Comparison of ENCODE assay signal across 8 cellular contexts in genomic region chr13:51286135-51287002, GRCh38. TPM values are rescaled to one million over a fixed set of nuclear protein-coding genes. Genes with fewer than 3 reads are reported as not detected.
DNase-seq lines count a peak whose midpoint lies in the region; ATAC-seq and TF ChIP-seq lines count a peak whose summit lies in the region.

No MANE protein-coding gene starts in this region.

- TF ChIP-seq POLR2A in testis (IDR thresholded peaks at IDR 0.05): no peak

- H3K9me3 ChIP-seq in testis: no peaks in the 10 kb centered on the region

- no peak overlapping the region for H3K27ac ChIP-seq in foreskin keratinocyte
- no peak overlapping the region for H3K27ac ChIP-seq in testis

- peak; percentile 75 for ATAC-seq in GM19043 (IDR thresholded peaks at IDR 0.05; ENCODE audit: low read depth, unreplicated experiment)
- peak; percentile 84 for ATAC-seq in foreskin keratinocyte
- peak; percentile 82 for ATAC-seq in omental fat pad (ENCODE audit: low FRiP score)

- WGBS in testis, 2 donors: 41 to 46% methylated on average over 13 of the region's 13 CpGs

- DNase-seq in AG09309 (ENCODE audit: low read depth): no peak
- peak; percentile 49 to 71 for DNase-seq in Kasumi-1 (lab: John Stamatoyannopoulos, UW)
- peak; percentile 72 for DNase-seq in RPMI8226
- peak; percentile 47 for DNase-seq in activated effector memory CD4-positive, alpha-beta T cell treated with Interleukin-2 at 50 U/mL for 16 hours
- DNase-seq in foreskin keratinocyte: peak; percentile 4 to 38
- DNase-seq in omental fat pad (ENCODE audit: low spot score): peak; percentile 75
- DNase-seq in testis: peak; percentile 89

- H3K27me3 ChIP-seq in foreskin keratinocyte (peaks cover 13% of the 10 kb centered on the region), testis (no peaks in the 10 kb centered on the region)

- H3K4me1 ChIP-seq in foreskin keratinocyte (no peaks in the 10 kb centered on the region), testis (no peaks in the 10 kb centered on the region)

- intact Hi-C loops in testis (cut with DNase I; ENCODE audit: low total_unique reads): loop anchor here (10.0 kb wide), 1 partner anchor 132 kb away; no protein-coding TSS in a partner anchor

- TF ChIP-seq CTCF in AG09309 (IDR thresholded peaks at IDR 0.05; ENCODE audit: control insufficient read depth, insufficient read depth, low read depth, low read length, missing control alignments) (peak; percentile 97), foreskin keratinocyte (conservative IDR thresholded peaks at IDR 0.05) (peak; percentile 89), omental fat pad (IDR thresholded peaks at IDR 0.05) (peak in 2 of 3 donors; percentile 43 to 91), testis (IDR thresholded peaks at IDR 0.05) (peak; percentile 85 to 86 (median 85))

- no peaks in the 10 kb centered on the region for H3K36me3 ChIP-seq in testis (ENCODE audit: low read depth, missing control alignments)

- H3K4me3 ChIP-seq in AG09309 (ENCODE audit: control insufficient read depth, low read depth, low read length) (no peak overlapping the region), testis (no peak overlapping the region)

RNA-seq across cellular contexts. Expression of gene SERPINE3, which starts 53.1 kb away (rescaled TPM):
- total RNA-seq in foreskin keratinocyte (not detected in 2 replicates), omental fat pad (1 to 10 TPM in 2 of 4 donors, not detected in 2; 1.6 to 8.8 TPM), testis (under 1 TPM in 1 of 2 donors, not detected in 1; 0.12 TPM)
- polyA plus RNA-seq in foreskin keratinocyte (not detected in 2 replicates), testis (ENCODE audit: insufficient read depth, low read depth, low replicate concordance) (0.70 TPM)
